In the genomic region with DNA sequence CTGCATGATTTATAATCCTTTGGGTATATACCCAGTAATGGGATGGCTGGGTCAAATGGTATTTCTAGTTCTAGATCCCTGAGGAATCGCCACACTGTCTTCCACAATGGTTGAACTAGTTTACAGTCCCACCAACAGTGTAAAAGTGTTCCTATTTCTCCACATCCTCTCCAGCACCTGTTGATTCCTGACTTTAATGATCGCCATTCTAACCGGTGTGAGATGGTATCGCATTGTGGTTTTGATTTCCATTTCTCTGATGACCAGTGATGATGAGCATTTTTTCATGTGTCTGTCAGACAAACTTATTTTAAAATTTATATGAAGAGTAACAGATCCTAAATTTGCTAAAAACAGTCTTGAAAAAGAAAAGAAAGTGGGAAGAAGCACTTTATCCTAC, we compare ENCODE assay signal across 1 cellular context.
TF ChIP-seq lines count a peak whose summit lies in the region.
"Not testable (repeated sequence)": the region's sequence is repeated elsewhere in the genome, so short reads cannot be mapped to it uniquely, and the experiment has no call there.

No MANE protein-coding gene starts in this region.

- CTCF ChIA-PET in HEK293 (lab: Yijun Ruan, JAX), result not testable (repeated sequence)

- H3K9me3 ChIP-seq in HEK293 (ENCODE audit: control insufficient read depth, insufficient read depth, low read depth, low read length), result not testable (repeated sequence)

- not testable (repeated sequence) for H3K27ac ChIP-seq in HEK293 (ENCODE audit: extremely low read depth, low read depth, low read length)

- not testable (repeated sequence) for H3K4me1 ChIP-seq in HEK293 (ENCODE audit: control insufficient read depth, insufficient read depth, low read length)

- H3K4me3 ChIP-seq in HEK293 (ENCODE audit: low read depth, low read length), result not testable (repeated sequence)

- not testable (repeated sequence) for TF ChIP-seq CTCF in HEK293 (tag by site-specific recombination; IDR thresholded peaks at IDR 0.05)

- H3K36me3 ChIP-seq in HEK293 (ENCODE audit: control insufficient read depth in 2 of 2, insufficient read depth in 1 of 2, low read length in 2 of 2), result not testable (repeated sequence)

- POLR2A ChIA-PET in HEK293 (lab: Yijun Ruan, JAX), result not testable (repeated sequence)

TF ChIP-seq in HEK293, 187 proteins besides CTCF, POLR2A, EP300 and RAD21:
- TF ChIP-seq SCRT1 (tag by site-specific recombination; IDR thresholded peaks at IDR 0.05; ENCODE audit: borderline replicate concordance) (peak; percentile 85), SCRT2 (tag by site-specific recombination; IDR thresholded peaks at IDR 0.05) (peak; percentile 84)
